Comparison of ENCODE assay signal across 1 cellular context in the genomic region with DNA sequence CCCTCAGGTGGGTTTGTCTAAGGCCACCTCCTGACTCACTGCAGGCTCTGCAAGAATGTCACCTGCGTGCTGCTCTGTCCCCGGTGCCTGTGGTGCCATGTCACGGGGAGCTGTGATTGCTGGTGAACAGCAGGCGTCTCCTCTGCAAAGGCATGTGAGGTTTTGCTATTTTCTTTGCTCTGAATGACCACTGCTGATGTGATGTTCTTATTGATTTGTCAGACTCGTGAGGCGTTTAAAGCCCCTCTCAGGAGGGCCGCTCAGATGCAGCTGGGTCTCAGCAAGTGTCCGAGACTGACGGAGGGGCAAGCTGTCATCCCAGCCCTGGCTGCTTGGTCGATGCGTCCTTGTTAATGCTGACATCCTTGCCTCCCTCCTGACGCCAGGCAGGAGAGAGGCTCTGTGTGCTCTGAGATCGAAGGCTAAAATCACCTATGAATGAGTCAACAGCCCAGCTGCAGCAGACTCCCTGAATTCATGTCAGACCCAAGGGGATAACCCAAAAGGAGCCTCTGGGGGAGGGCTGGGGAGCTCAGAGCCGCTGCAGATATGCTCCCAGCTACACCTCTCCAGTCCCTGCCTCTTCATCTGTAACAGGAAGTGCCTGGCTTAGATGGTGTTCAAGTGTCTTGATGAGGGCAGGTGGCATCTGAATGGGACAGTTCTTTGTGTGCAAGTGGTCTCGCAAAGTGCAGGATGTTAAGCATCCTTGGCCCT.
A peak's percentile ranks its signal among the peaks of the same experiment; 100 is the strongest.
TF ChIP-seq lines count a peak whose summit lies in the region.

No MANE protein-coding gene starts in this region.

TF ChIP-seq in HepG2, 621 proteins besides CTCF, POLR2A, EP300 and RAD21 (continued from another document):
- TF ChIP-seq, protein P1, sequence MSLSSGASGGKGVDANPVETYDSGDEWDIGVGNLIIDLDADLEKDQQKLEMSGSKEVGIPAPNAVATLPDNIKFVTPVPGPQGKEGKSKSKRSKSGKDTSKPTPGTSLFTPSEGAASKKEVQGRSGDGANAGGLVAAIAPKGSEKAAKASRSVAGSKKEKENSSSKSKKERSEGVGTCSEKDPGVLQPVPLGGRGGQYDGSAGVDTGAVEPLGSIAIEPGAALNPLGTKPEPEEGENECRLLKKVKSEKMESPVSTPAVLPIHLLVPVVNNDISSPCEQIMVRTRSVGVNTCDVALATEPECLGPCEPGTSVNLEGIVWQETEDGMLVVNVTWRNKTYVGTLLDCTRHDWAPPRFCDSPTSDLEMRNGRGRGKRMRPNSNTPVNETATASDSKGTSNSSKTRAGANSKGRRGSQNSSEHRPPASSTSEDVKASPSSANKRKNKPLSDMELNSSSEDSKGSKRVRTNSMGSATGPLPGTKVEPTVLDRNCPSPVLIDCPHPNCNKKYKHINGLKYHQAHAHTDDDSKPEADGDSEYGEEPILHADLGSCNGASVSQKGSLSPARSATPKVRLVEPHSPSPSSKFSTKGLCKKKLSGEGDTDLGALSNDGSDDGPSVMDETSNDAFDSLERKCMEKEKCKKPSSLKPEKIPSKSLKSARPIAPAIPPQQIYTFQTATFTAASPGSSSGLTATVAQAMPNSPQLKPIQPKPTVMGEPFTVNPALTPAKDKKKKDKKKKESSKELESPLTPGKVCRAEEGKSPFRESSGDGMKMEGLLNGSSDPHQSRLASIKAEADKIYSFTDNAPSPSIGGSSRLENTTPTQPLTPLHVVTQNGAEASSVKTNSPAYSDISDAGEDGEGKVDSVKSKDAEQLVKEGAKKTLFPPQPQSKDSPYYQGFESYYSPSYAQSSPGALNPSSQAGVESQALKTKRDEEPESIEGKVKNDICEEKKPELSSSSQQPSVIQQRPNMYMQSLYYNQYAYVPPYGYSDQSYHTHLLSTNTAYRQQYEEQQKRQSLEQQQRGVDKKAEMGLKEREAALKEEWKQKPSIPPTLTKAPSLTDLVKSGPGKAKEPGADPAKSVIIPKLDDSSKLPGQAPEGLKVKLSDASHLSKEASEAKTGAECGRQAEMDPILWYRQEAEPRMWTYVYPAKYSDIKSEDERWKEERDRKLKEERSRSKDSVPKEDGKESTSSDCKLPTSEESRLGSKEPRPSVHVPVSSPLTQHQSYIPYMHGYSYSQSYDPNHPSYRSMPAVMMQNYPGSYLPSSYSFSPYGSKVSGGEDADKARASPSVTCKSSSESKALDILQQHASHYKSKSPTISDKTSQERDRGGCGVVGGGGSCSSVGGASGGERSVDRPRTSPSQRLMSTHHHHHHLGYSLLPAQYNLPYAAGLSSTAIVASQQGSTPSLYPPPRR (CRISPR knock-in tag; IDR thresholded peaks at IDR 0.05; ENCODE audit: borderline replicate concordance), result no peak
- TF ChIP-seq YEATS2 (CRISPR knock-in tag; IDR thresholded peaks at IDR 0.05; ENCODE audit: borderline replicate concordance) (no peak), ZNF263 (CRISPR knock-in tag; IDR thresholded peaks at IDR 0.05) (no peak), TBL1XR1 (IDR thresholded peaks at IDR 0.05; ENCODE audit: borderline replicate concordance, low read length, partially characterized antibody) (no peak), NR2F2 (IDR thresholded peaks at IDR 0.05; ENCODE audit: borderline replicate concordance, low read depth) (no peak), PCBP2 (optimal IDR thresholded peaks at IDR 0.05; ENCODE audit: low read depth, low read length, poor library complexity, severe bottlenecking) (no peak)
- TF ChIP-seq, protein P2, sequence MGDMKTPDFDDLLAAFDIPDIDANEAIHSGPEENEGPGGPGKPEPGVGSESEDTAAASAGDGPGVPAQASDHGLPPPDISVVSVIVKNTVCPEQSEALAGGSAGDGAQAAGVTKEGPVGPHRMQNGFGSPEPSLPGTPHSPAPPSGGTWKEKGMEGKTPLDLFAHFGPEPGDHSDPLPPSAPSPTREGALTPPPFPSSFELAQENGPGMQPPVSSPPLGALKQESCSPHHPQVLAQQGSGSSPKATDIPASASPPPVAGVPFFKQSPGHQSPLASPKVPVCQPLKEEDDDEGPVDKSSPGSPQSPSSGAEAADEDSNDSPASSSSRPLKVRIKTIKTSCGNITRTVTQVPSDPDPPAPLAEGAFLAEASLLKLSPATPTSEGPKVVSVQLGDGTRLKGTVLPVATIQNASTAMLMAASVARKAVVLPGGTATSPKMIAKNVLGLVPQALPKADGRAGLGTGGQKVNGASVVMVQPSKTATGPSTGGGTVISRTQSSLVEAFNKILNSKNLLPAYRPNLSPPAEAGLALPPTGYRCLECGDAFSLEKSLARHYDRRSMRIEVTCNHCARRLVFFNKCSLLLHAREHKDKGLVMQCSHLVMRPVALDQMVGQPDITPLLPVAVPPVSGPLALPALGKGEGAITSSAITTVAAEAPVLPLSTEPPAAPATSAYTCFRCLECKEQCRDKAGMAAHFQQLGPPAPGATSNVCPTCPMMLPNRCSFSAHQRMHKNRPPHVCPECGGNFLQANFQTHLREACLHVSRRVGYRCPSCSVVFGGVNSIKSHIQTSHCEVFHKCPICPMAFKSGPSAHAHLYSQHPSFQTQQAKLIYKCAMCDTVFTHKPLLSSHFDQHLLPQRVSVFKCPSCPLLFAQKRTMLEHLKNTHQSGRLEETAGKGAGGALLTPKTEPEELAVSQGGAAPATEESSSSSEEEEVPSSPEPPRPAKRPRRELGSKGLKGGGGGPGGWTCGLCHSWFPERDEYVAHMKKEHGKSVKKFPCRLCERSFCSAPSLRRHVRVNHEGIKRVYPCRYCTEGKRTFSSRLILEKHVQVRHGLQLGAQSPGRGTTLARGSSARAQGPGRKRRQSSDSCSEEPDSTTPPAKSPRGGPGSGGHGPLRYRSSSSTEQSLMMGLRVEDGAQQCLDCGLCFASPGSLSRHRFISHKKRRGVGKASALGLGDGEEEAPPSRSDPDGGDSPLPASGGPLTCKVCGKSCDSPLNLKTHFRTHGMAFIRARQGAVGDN (CRISPR knock-in tag; IDR thresholded peaks at IDR 0.05), result peak; percentile 43
